Comparison of ENCODE assay signal across 1 cellular context in genomic region chr3:147730311-147730710, GRCh38.
TF ChIP-seq lines count a peak whose summit lies in the region.

No MANE protein-coding gene starts in this region.

TF ChIP-seq in WTC11, 78 proteins besides CTCF, POLR2A, EP300 and RAD21 (continued from another document):
- TF ChIP-seq ZBTB43 (CRISPR knock-in tag; IDR thresholded peaks at IDR 0.05) (no peak), ZNF512 (CRISPR knock-in tag; IDR thresholded peaks at IDR 0.05; ENCODE audit: borderline replicate concordance) (no peak), ATF6 (CRISPR knock-in tag; IDR thresholded peaks at IDR 0.05) (no peak), ZNF232 (CRISPR knock-in tag; IDR thresholded peaks at IDR 0.05) (no peak), NR2C2 (CRISPR knock-in tag; IDR thresholded peaks at IDR 0.05) (no peak), ZNF317 (CRISPR knock-in tag; IDR thresholded peaks at IDR 0.05; ENCODE audit: borderline replicate concordance, low read depth) (no peak), IRF2 (CRISPR knock-in tag; IDR thresholded peaks at IDR 0.05; ENCODE audit: borderline replicate concordance, low read depth) (no peak)
TF ChIP-seq in WTC11: peak in this region for 0.
